Comparison of ENCODE assay signal across 18 cellular contexts in genomic region chr18:38933322-38933721, GRCh38.
DNase-seq lines count a peak whose midpoint lies in the region; ATAC-seq and TF ChIP-seq lines count a peak whose summit lies in the region.
"Had no signal": no experiment of that assay in that cellular context is flagged by ENCODE, and none has a peak within 500 bp of the region (broad histone marks: within the 10 kb centered on the region; RNA-seq: fewer than 3 reads in every experiment).

No MANE protein-coding gene starts in this region.

- CTCF ChIA-PET in PC-3 (lab: Charles Lee) = no interaction called here

- no peaks in the 10 kb centered on the region for H4K20me1 ChIP-seq in PC-3 (ENCODE audit: low read length)

- no TSS peak for BruUV-seq in PC-3 (replicated peaks; lab: Mats Ljungman, UMichigan)

- H3K9ac ChIP-seq in PC-3 (ENCODE audit: low read length) = no peak overlapping the region
- H3K9ac ChIP-seq: SK-N-SH had no signal

- H3K4me2 ChIP-seq in PC-3 (ENCODE audit: low read length) = no peak overlapping the region
- H3K4me2 ChIP-seq: SK-N-SH had no signal

- peak; percentile 37 for ATAC-seq in GM19025 (IDR thresholded peaks at IDR 0.05; ENCODE audit: low read depth, unreplicated experiment)
- peak; percentile 31 for ATAC-seq in HG02763 (IDR thresholded peaks at IDR 0.05; ENCODE audit: unreplicated experiment)
- ATAC-seq in PC-3 = peak; percentile 20; the same call in 1 of the 2 replicates
- no peak for ATAC-seq in GM21447 (IDR thresholded peaks at IDR 0.05; ENCODE audit: unreplicated experiment)
- ATAC-seq: CD8-positive, alpha-beta T cell; left lung; mucosa of descending colon; Panc1 had no signal

- TF ChIP-seq CTCF in PC-3 (conservative IDR thresholded peaks at IDR 0.05; ENCODE audit: low read depth, low read length) = no peak

- H3K9me2 ChIP-seq in PC-3 (replicated peaks; ENCODE audit: low read length) = no peaks in the 10 kb centered on the region
- H3K9me2 ChIP-seq: SK-N-SH had no signal

- no peak overlapping the region for H2AFZ ChIP-seq in PC-3 (ENCODE audit: low read length)

- H3F3A ChIP-seq in PC-3 (ENCODE audit: low read length, unreplicated experiment) = no peaks in the 10 kb centered on the region

- no peaks in the 10 kb centered on the region for H3K36me3 ChIP-seq in PC-3 (ENCODE audit: low read depth, low read length)
- H3K36me3 ChIP-seq: left lung, right atrium auricular region, suprapubic skin had no signal

- POLR2A ChIA-PET in PC-3 (lab: Charles Lee; ENCODE audit: unreplicated experiment) = no interaction called here

- intact Hi-C loops in PC-3 (cut with micrococcal nuclease) = no loop called here

- no peaks in the 10 kb centered on the region for H3K4me1 ChIP-seq in PC-3 (ENCODE audit: insufficient read depth, low read length)
- H3K4me1 ChIP-seq: left lung, right atrium auricular region, suprapubic skin had no signal

- no peak overlapping the region for H3K27ac ChIP-seq in PC-3 (ENCODE audit: low read length)
- H3K27ac ChIP-seq: left lung, right atrium auricular region, suprapubic skin had no signal

- H3K9me3 ChIP-seq in PC-3 (ENCODE audit: low read length) = no peaks in the 10 kb centered on the region
- H3K9me3 ChIP-seq: left lung, mucosa of descending colon, right atrium auricular region, SK-N-SH, suprapubic skin had no signal

- DNase-seq in Caki2 (ENCODE audit: low read depth) (peak; percentile 10), PC-3 (peak; percentile 1), GOT3 (lab: John Stamatoyannopoulos, UW) (no peak), NCI-H226 (no peak)
- DNase-seq in activated CD8-positive, alpha-beta memory T cell treated with anti-CD3 and anti-CD28 coated beads for 24 hours = no peak
- DNase-seq: activated CD4-positive, alpha-beta T cell treated with anti-CD3 and anti-CD28 coated beads, Interleukin-2, amount 50 U/mL, for 4 hours; amygdala; CD8-positive, alpha-beta T cell; cerebellar nuclear complex; left lung; mucosa of descending colon; SK-N-SH had no signal

- no peaks in the 10 kb centered on the region for H3K79me2 ChIP-seq in PC-3 (ENCODE audit: low read length)

- no peak overlapping the region for H3K4me3 ChIP-seq in PC-3 (ENCODE audit: low read length)
- H3K4me3 ChIP-seq: left lung, mucosa of descending colon, right atrium auricular region, suprapubic skin had no signal

- no peaks in the 10 kb centered on the region for H3K27me3 ChIP-seq in PC-3 (ENCODE audit: low read length)
- H3K27me3 ChIP-seq: left lung, right atrium auricular region, suprapubic skin had no signal

- in situ Hi-C loops in Caki2 (cut with HindIII; ENCODE audit: low pct_unique_long_range_greater_than_20kb, low sequenced_read_pairs) = no loop called here

Comparison
In these comparisons a context has a peak if more than half of its experiments do, and no peak if none do; other contexts are left out.
1. DNase-seq: peak in Caki2 (single experiment) and PC-3 (single experiment); none in activated CD8-positive, alpha-beta memory T cell treated with anti-CD3 and anti-CD28 coated beads for 24 hours (single experiment), GOT3 (single experiment) and NCI-H226 (single experiment).